Comparison of ENCODE assay signal across 1 cellular context in genomic region chr12:43281563-43281962, GRCh38.
TF ChIP-seq lines count a peak whose summit lies in the region.

No MANE protein-coding gene starts in this region.

TF ChIP-seq in GM23338, 12 proteins besides CTCF, POLR2A, EP300 and RAD21 (continued from another document):
- TF ChIP-seq ZNF462 (CRISPR knock-in tag; IDR thresholded peaks at IDR 0.05) (no peak), ETS1 (IDR thresholded peaks at IDR 0.05) (no peak), CREB1 (CRISPR knock-in tag; IDR thresholded peaks at IDR 0.05; ENCODE audit: low read depth) (no peak), REST (IDR thresholded peaks at IDR 0.05; ENCODE audit: unreplicated experiment) (no peak), EZH2phosphoT487 (IDR thresholded peaks at IDR 0.05; ENCODE audit: unreplicated experiment) (no peak)
